Comparison of ENCODE assay signal across 26 cellular contexts in the genomic region with DNA sequence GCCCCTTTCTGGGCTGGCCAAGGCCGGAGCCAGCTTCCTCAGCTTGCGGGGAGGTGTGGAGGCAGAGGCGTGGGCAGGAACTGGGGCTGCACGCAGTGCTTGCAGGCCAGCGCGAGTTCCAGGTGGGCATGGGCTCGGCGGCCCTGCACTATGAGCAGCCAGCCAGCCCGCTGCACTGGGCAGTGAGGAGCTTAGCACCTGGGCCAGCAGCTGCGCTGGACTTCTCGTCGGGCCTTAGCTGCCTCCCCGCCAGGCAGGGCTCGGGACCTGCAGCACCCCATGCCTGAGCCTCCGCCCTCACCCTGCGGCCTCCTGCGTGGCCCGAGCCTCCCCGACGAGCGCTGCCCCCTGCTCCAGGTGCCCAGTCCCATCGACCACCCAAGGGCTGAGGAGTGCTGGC. TPM values are rescaled to one million over a fixed set of nuclear protein-coding genes. Genes with fewer than 3 reads are reported as not detected.
"Had no signal": no experiment of that assay in that cellular context is flagged by ENCODE, and none has a peak within 500 bp of the region (broad histone marks: within the 10 kb centered on the region; RNA-seq: fewer than 3 reads in every experiment).

No MANE protein-coding gene starts in this region.

- H3K4me1 ChIP-seq: left lung, lower lobe of right lung, pancreas, prostate gland, spleen, suprapubic skin, tibial artery, uterus had no signal

- H3K9me3 ChIP-seq: lower lobe of right lung, pancreas, prostate gland, thoracic aorta, tibial artery, uterus had no signal

- H3K36me3 Mint-ChIP-seq: immature natural killer cell; natural killer cell; stimulated activated effector memory CD8-positive, alpha-beta T cell treated with anti-CD3 and anti-CD28 coated beads, Interleukin-12 subunit alpha, Interleukin-12 subunit beta, amount 100 ng/mL, for 72 hours had no signal

- H3K4me1 Mint-ChIP-seq: mesothelial cell of epicardium, naive B cell, natural killer cell, nephron progenitor cell had no signal

- H3K27me3 Mint-ChIP-seq: naive B cell; stimulated activated naive CD8-positive, alpha-beta T cell treated with anti-CD3 and anti-CD28 coated beads, Interleukin-15, Interleukin-2, amounts not matched to agents 100 ng/mL and 50 ng/mL, for 24 hours; type B pancreatic cell had no signal

- H3K27me3 ChIP-seq: left lung, pancreas, spleen, suprapubic skin, tibial artery, uterus had no signal

- H3K36me3 ChIP-seq: lower lobe of right lung, pancreas, prostate gland, spleen, suprapubic skin, thoracic aorta had no signal

- H3K4me3 ChIP-seq: left lung, lower lobe of right lung, pancreas, prostate gland, spleen, suprapubic skin, thoracic aorta, tibial artery, uterus had no signal

- H3K27ac Mint-ChIP-seq: immature natural killer cell; mesothelial cell of epicardium; naive B cell; natural killer cell; nephron progenitor cell; stimulated activated effector memory CD8-positive, alpha-beta T cell treated with anti-CD3 and anti-CD28 coated beads, Interleukin-12 subunit alpha, Interleukin-12 subunit beta, amount 100 ng/mL, for 72 hours; stimulated activated naive CD8-positive, alpha-beta T cell treated with anti-CD3 and anti-CD28 coated beads, Interleukin-15, Interleukin-2, amounts not matched to agents 100 ng/mL and 50 ng/mL, for 24 hours; type B pancreatic cell had no signal

- DNase-seq: hypothalamus; immature natural killer cell; kidney; left colon; lower lobe of right lung; mammary epithelial cell; mesendoderm; naive B cell; natural killer cell; nephron progenitor cell; retina; small intestine; spleen; stimulated activated CD4-positive, alpha-beta T cell treated with anti-CD3 and anti-CD28 coated beads, Interleukin-4, amount 100 ng/mL, for 24 hours; stimulated activated naive CD4-positive, alpha-beta T cell; tibial artery; uterus had no signal

- H3K4me3 Mint-ChIP-seq: immature natural killer cell; mesothelial cell of epicardium; naive B cell; natural killer cell; nephron progenitor cell; stimulated activated effector memory CD8-positive, alpha-beta T cell treated with anti-CD3 and anti-CD28 coated beads, Interleukin-12 subunit alpha, Interleukin-12 subunit beta, amount 100 ng/mL, for 72 hours; stimulated activated naive CD8-positive, alpha-beta T cell treated with anti-CD3 and anti-CD28 coated beads, Interleukin-15, Interleukin-2, amounts not matched to agents 100 ng/mL and 50 ng/mL, for 24 hours; type B pancreatic cell had no signal

- H3K27ac ChIP-seq: left lung, lower lobe of right lung, pancreas, prostate gland, spleen, suprapubic skin, thoracic aorta, tibial artery, uterus had no signal

- H3K9me3 Mint-ChIP-seq: mesothelial cell of epicardium; natural killer cell; stimulated activated effector memory CD8-positive, alpha-beta T cell treated with anti-CD3 and anti-CD28 coated beads, Interleukin-12 subunit alpha, Interleukin-12 subunit beta, amount 100 ng/mL, for 72 hours; stimulated activated naive CD8-positive, alpha-beta T cell treated with anti-CD3 and anti-CD28 coated beads, Interleukin-15, Interleukin-2, amounts not matched to agents 100 ng/mL and 50 ng/mL, for 24 hours had no signal

RNA-seq across cellular contexts. Expression of a gene that starts 42.0 kb away (rescaled TPM):
- polyA plus RNA-seq: immature natural killer cell had no signal
